Comparison of ENCODE assay signal across 23 cellular contexts in the genomic region with DNA sequence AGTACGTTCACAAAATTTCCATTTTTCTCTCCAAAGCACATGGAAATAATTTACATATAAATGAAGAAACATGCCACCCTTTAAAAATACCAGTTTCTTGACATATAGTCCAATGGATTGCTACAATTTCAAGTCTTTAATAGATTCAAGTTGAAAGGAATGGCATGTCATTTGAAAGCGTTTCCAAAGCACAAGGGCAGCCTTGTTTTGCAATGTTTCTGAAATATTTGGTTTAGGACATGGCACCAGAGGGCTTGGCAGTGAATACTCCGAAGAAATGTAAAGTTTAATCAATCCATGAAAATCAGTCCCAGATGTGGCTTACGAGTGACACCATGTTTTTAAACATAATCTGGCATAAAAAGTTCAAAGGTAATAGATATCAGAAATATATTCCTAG.
"Had no signal": no experiment of that assay in that cellular context is flagged by ENCODE, and none has a peak within 500 bp of the region (broad histone marks: within the 10 kb centered on the region; RNA-seq: fewer than 3 reads in every experiment).

No MANE protein-coding gene starts in this region.

- H3K9me3 ChIP-seq: heart left ventricle, lower lobe of right lung, mucosa of descending colon, thoracic aorta had no signal

- ATAC-seq: activated CD8-positive, alpha-beta memory T cell treated with anti-CD3 and anti-CD28 coated beads, Interleukin-2, amount 10 ng/mL, durations not matched to agents 7 days and 5 days; activated CD8-positive, alpha-beta T cell treated with anti-CD3 and anti-CD28 coated beads, Interleukin-2, amount 10 ng/mL, durations not matched to agents 7 days and 5 days; activated naive CD4-positive, alpha-beta T cell treated with anti-CD3 and anti-CD28 coated beads, Interleukin-2, amount 50 U/mL, for 72 hours; activated T-cell treated with anti-CD3 and anti-CD28 coated beads, Interleukin-2, amount 50 U/mL, for 72 hours; heart left ventricle; left lobe of liver; lower lobe of right lung; natural killer cell treated with Interleukin-12 subunit alpha and Interleukin-12 subunit beta and Interleukin-15 and Interleukin-18, amount 100 ng/mL, for 72 hours; sciatic nerve; stimulated activated effector memory CD8-positive, alpha-beta T cell treated with anti-CD3 and anti-CD28 coated beads, Interleukin-12 subunit alpha, Interleukin-12 subunit beta, amount 100 ng/mL, for 72 hours; WTC11 had no signal

- DNase-seq: activated CD8-positive, alpha-beta memory T cell treated with anti-CD3 and anti-CD28 coated beads, Interleukin-2, amount 10 ng/mL, durations not matched to agents 7 days and 5 days; activated CD8-positive, alpha-beta T cell treated with anti-CD3 and anti-CD28 coated beads, Interleukin-2, amount 10 ng/mL, durations not matched to agents 7 days and 5 days; activated naive CD4-positive, alpha-beta T cell; activated T-cell treated with anti-CD3 and anti-CD28 coated beads, Interleukin-2, amount 50 U/mL, for 72 hours; anterior cingulate cortex; heart left ventricle; kidney glomerular epithelial cell; lower lobe of right lung; mucosa of descending colon; posterior cingulate gyrus; small intestine; stimulated activated CD4-positive, alpha-beta T cell treated with anti-CD3 and anti-CD28 coated beads, Interleukin-4, amount 100 ng/mL, for 24 hours; T-helper 9 cell; trophoblast cell had no signal

- FAIRE-seq: bronchial epithelial cell, small intestine, urothelium cell line had no signal

- H3K36me3 ChIP-seq: heart left ventricle, lower lobe of right lung, thoracic aorta had no signal

- H3K4me3 ChIP-seq: heart left ventricle, lower lobe of right lung, mucosa of descending colon, thoracic aorta had no signal

- H3K27me3 ChIP-seq: heart left ventricle had no signal

- H3K27ac ChIP-seq: heart left ventricle, lower lobe of right lung, thoracic aorta had no signal
